18 cellular contexts compared by ENCODE assay signal in the genomic region with DNA sequence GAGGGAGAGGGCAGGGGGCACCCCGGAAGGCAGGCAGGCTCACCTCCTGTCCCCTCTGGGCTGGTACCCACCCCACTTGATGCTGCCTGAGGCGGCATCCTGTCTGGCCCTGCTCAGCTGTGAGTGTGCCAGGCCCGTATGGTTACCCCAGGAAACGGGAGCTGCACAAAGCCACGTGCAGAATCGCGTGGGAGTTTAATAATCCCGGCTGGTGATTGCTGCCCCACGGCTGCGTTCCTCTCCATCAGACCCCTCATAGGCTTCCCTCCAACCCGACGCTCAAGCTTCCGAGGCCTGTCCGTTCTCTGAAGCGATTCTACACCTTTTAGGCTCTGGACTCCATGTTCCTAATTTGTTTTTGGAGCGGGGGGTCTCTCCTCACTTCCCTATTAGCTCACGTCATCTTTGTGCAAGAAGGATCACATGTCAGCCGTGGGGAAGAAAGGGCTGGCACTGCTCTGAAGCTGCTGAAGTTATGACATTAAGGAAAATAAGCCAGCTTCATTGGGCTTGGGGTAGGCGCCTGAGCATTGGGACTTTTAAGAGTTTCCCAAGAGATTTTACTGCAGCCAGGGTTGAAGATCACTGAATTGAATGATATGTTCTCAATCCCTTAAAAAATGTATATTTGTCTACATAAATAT. TPM values are rescaled to one million over a fixed set of nuclear protein-coding genes. Genes with fewer than 3 reads are reported as not detected.
DNase-seq lines count a peak whose midpoint lies in the region; ATAC-seq, FAIRE-seq and TF ChIP-seq lines count a peak whose summit lies in the region.
"Had no signal": no experiment of that assay in that cellular context is flagged by ENCODE, and none has a peak within 500 bp of the region (broad histone marks: within the 10 kb centered on the region; RNA-seq: fewer than 3 reads in every experiment).

No MANE protein-coding gene starts in this region.

- no peak for TF ChIP-seq CTCF in H9 (conservative IDR thresholded peaks at IDR 0.05)
- TF ChIP-seq CTCF in body of pancreas (IDR thresholded peaks at IDR 0.05), result no peak
- no peak for TF ChIP-seq CTCF in kidney (IDR thresholded peaks at IDR 0.05; ENCODE audit: borderline replicate concordance, extremely low read depth, insufficient read depth)
- no peak for TF ChIP-seq CTCF in left lung (IDR thresholded peaks at IDR 0.05)

- no peak overlapping the region for H2BK120ac ChIP-seq in H9 (ENCODE audit: low read depth, low read length, poor library complexity, severe bottlenecking)

- H2BK5ac ChIP-seq in H9 (ENCODE audit: insufficient read length, low read length), result no peak overlapping the region

- H3K4me1 ChIP-seq in H9 (ENCODE audit: insufficient read depth, low read length), result peaks cover 7% of the 10 kb centered on the region; the same call in 1 of the 2 replicates
- H3K4me1 ChIP-seq in body of pancreas, result peaks cover 29% of the 10 kb centered on the region
- no peaks in the 10 kb centered on the region for H3K4me1 ChIP-seq in kidney (ENCODE audit: control insufficient read depth in 1 of 2, insufficient read depth in 1 of 2, low read depth in 1 of 2, low read length in 2 of 2)
- no peaks in the 10 kb centered on the region for H3K4me1 ChIP-seq in left lung
- H3K4me1 ChIP-seq: prostate gland had no signal

- no peak overlapping the region for H2BK20ac ChIP-seq in H9 (ENCODE audit: low read depth, low read length, poor library complexity, severe bottlenecking)

- H3K4me3 Mint-ChIP-seq in H9, result peak overlapping the region; percentile 90 to 92
- H3K4me3 Mint-ChIP-seq: activated naive CD4-positive, alpha-beta T cell treated with anti-CD3 and anti-CD28 coated beads for 36 hours; memory B cell had no signal

- peaks cover 28 to 53% (median 41%) of the 10 kb centered on the region in 3 experiments for H3K36me3 Mint-ChIP-seq in H9 (ENCODE audit: insufficient read depth in 1 of 3, low read depth in 3 of 3)
- H3K36me3 Mint-ChIP-seq: memory B cell had no signal

- H3K27me3 ChIP-seq in H9 (ENCODE audit: insufficient read depth, low read length), result no peaks in the 10 kb centered on the region
- peaks cover 0 to 4% of the 10 kb centered on the region in 2 donors for H3K27me3 ChIP-seq in body of pancreas
- peaks cover 29 to 66% of the 10 kb centered on the region in 2 donors for H3K27me3 ChIP-seq in left lung
- H3K27me3 ChIP-seq: BLaER1 had no signal

- H3K23me2 ChIP-seq in H9 (ENCODE audit: insufficient read length, low read depth, low read length, poor library complexity, severe bottlenecking), result peaks cover 19% of the 10 kb centered on the region

- no peak for DNase-seq in H9
- DNase-seq in body of pancreas, result peak in 2 of 4 donors; percentile 29 to 36
- peak; percentile 61 for DNase-seq in kidney
- DNase-seq in retina, result peak; percentile 39
- no peak for DNase-seq in HK-2 (ENCODE audit: unreplicated experiment)
- DNase-seq in left lung, result no peak
- no peak for DNase-seq in GM19238 (ENCODE audit: insufficient read length, low spot score)
- DNase-seq: activated CD8-positive, alpha-beta memory T cell treated with anti-CD3 and anti-CD28 coated beads, Interleukin-2, amount 50 U/mL, for 4 hours; activated naive CD4-positive, alpha-beta T cell treated with anti-CD3 and anti-CD28 coated beads for 36 hours; esophagus squamous epithelium; hippocampal formation; KG1; NCI-H510A treated with DMSO at 0.1 percent for 48 hours had no signal

- H3K18ac ChIP-seq in H9 (ENCODE audit: insufficient read length, low read depth, low read length), result no peak overlapping the region

- H3K9me3 ChIP-seq in H9 (ENCODE audit: control insufficient read depth, low read depth, low read length) (no peaks in the 10 kb centered on the region), body of pancreas (no peaks in the 10 kb centered on the region), kidney (ENCODE audit: control insufficient read depth in 1 of 2, low read length in 2 of 2) (no peaks in the 10 kb centered on the region), left lung (no peaks in the 10 kb centered on the region)
- H3K9me3 ChIP-seq: esophagus squamous epithelium, prostate gland, upper lobe of left lung had no signal

- H3K79me2 ChIP-seq in H9 (ENCODE audit: insufficient read depth, low read length), result peaks cover 15% of the 10 kb centered on the region

- H3K4ac ChIP-seq in H9 (ENCODE audit: low read depth, low read length), result no peak overlapping the region

- H3K56ac ChIP-seq in H9 (ENCODE audit: insufficient read length, low read depth, low read length), result no peak overlapping the region

- H3K9me3 Mint-ChIP-seq in H9, result peaks cover 0 to 5% of the 10 kb centered on the region in 2 experiments; a peak in 2 of 5 replicates
- H3K9me3 Mint-ChIP-seq: activated naive CD4-positive, alpha-beta T cell treated with anti-CD3 and anti-CD28 coated beads for 36 hours had no signal

- no CpG with 5 or more reads among the region's 19 CpGs for WGBS in H9 (ENCODE audit: extremely low coverage, insufficient read length, low lambda C conversion rate)
- 54 to 58% methylated on average over 18 to 19 of the region's 19 CpGs for WGBS in body of pancreas, 2 donors

- H3K4me3 ChIP-seq in body of pancreas, result no peak overlapping the region
- no peak overlapping the region for H3K4me3 ChIP-seq in kidney (ENCODE audit: low read length in 2 of 2)
- no peak overlapping the region for H3K4me3 ChIP-seq in left lung
- H3K4me3 ChIP-seq: BLaER1 had no signal

- peak; percentile 23 to 33 (median 26) for TF ChIP-seq POLR2A in body of pancreas (IDR thresholded peaks at IDR 0.05)

- no peak overlapping the region for H4K5ac ChIP-seq in H9 (ENCODE audit: insufficient read length, low read depth, low read length)

- H3K36me3 ChIP-seq in body of pancreas (replicated peaks in 1 of 2; ENCODE audit: insufficient read depth in 1 of 2, low read depth in 2 of 2) (no peaks in the 10 kb centered on the region), kidney (ENCODE audit: control insufficient read depth in 1 of 2, insufficient read depth in 2 of 2, low read length in 2 of 2) (no peaks in the 10 kb centered on the region), left lung (no peaks in the 10 kb centered on the region)
- H3K36me3 ChIP-seq: BLaER1, esophagus squamous epithelium, prostate gland, upper lobe of left lung had no signal

- no peaks in the 10 kb centered on the region for H3K79me1 ChIP-seq in H9 (ENCODE audit: insufficient read depth, low read depth, low read length, poor library complexity, severe bottlenecking)

- H4K91ac ChIP-seq in H9 (ENCODE audit: insufficient read length, low read depth, low read length), result no peak overlapping the region

- H3K9ac ChIP-seq in H9 (ENCODE audit: extremely low read depth, insufficient read length, low read length) (no peak overlapping the region), kidney (ENCODE audit: low read length in 2 of 2) (no peak overlapping the region)
- H3K9ac ChIP-seq: BLaER1 had no signal

- no peak overlapping the region for H3K23ac ChIP-seq in H9 (ENCODE audit: insufficient read length, low read depth, low read length)

- H2AFZ ChIP-seq in H9 (ENCODE audit: low read length), result no peak overlapping the region

- H3K27ac Mint-ChIP-seq in H9, result peak overlapping the region in 1 of 3 experiments; percentile 74; a peak in 1 of 7 replicates
- H3K27ac Mint-ChIP-seq: activated naive CD4-positive, alpha-beta T cell treated with anti-CD3 and anti-CD28 coated beads for 36 hours; memory B cell had no signal

- peaks cover 48 to 56% of the 10 kb centered on the region in 2 experiments for H3K4me1 Mint-ChIP-seq in H9
- H3K4me1 Mint-ChIP-seq: memory B cell had no signal

- H3K14ac ChIP-seq in H9 (ENCODE audit: insufficient read depth, low read length), result peak overlapping the region; percentile 18

- no peak overlapping the region for H2BK12ac ChIP-seq in H9 (ENCODE audit: insufficient read length, low read depth, low read length)

- no peak overlapping the region for H2AK5ac ChIP-seq in H9 (ENCODE audit: insufficient read length, low read length)

- no peak for FAIRE-seq in kidney (lab: Jason Lieb, UNC)

- H3K27ac ChIP-seq in H9 (ENCODE audit: insufficient read length, low read depth, low read length) (no peak overlapping the region), body of pancreas (peak overlapping the region; percentile 62 to 81 (median 72)), kidney (ENCODE audit: low read depth in 2 of 2, low read length in 2 of 2) (no peak overlapping the region), left lung (no peak overlapping the region)
- H3K27ac ChIP-seq: BLaER1, esophagus squamous epithelium, prostate gland, upper lobe of left lung had no signal

- no peak overlapping the region for H2BK15ac ChIP-seq in H9 (ENCODE audit: low read depth, low read length)

- no peaks in the 10 kb centered on the region for H4K20me1 ChIP-seq in H9 (ENCODE audit: control insufficient read depth, insufficient read depth, insufficient read length)
- H4K20me1 ChIP-seq: BLaER1 had no signal

- no peak overlapping the region for H4K8ac ChIP-seq in H9 (replicated peaks; ENCODE audit: insufficient read length, low read depth, low read length)

- intact Hi-C loops in body of pancreas (cut with DNase I), result no loop called here
- intact Hi-C loops in kidney (cut with DNase I), result no loop called here
- intact Hi-C loops in left lung (cut with DNase I), result no loop called here

- peak overlapping the region; percentile 87 for H3K4me2 ChIP-seq in H9 (ENCODE audit: insufficient read depth, insufficient read length, low read length)
- H3K4me2 ChIP-seq: BLaER1 had no signal

- H3T11ph ChIP-seq in H9 (ENCODE audit: low read length), result no peak overlapping the region

- ATAC-seq in body of pancreas, result peak; percentile 33
- no peak for ATAC-seq in left lung
- ATAC-seq in GM19023 (IDR thresholded peaks at IDR 0.05; ENCODE audit: unreplicated experiment), result no peak

- H3K27me3 Mint-ChIP-seq in H9 (ENCODE audit: low read depth), result no peaks in the 10 kb centered on the region

RNA-seq across cellular contexts. Expression of gene B3GALT5, which starts 1.1 kb away (rescaled TPM):
- total RNA-seq in H9 (2021) (24.2 and 24.7 TPM in 2 replicates), body of pancreas (1 to 10 TPM; 4.9 to 5.6 TPM), kidney (5.6 TPM), left lung (under 1 TPM; 0.03 to 0.13 TPM)
- 0.24 TPM for polyA plus RNA-seq in kidney (ENCODE audit: insufficient read depth, low read depth, low replicate concordance)
- total RNA-seq: activated naive CD4-positive, alpha-beta T cell treated with anti-CD3 and anti-CD28 coated beads for 36 hours had no signal

Comparison
In these comparisons a context has a peak if more than half of its experiments do, and no peak if none do; other contexts are left out.
1. DNase-seq: peak in kidney (single experiment) and retina (single experiment); none in H9 (single experiment), HK-2 (single experiment), left lung (0 of 2) and GM19238 (single experiment).
2. H3K27ac ChIP-seq: peak in body of pancreas (4 of 4); none in H9 (single experiment), kidney (0 of 2) and left lung (0 of 2).